Comparison of ENCODE assay signal across 8 cellular contexts in the genomic region with DNA sequence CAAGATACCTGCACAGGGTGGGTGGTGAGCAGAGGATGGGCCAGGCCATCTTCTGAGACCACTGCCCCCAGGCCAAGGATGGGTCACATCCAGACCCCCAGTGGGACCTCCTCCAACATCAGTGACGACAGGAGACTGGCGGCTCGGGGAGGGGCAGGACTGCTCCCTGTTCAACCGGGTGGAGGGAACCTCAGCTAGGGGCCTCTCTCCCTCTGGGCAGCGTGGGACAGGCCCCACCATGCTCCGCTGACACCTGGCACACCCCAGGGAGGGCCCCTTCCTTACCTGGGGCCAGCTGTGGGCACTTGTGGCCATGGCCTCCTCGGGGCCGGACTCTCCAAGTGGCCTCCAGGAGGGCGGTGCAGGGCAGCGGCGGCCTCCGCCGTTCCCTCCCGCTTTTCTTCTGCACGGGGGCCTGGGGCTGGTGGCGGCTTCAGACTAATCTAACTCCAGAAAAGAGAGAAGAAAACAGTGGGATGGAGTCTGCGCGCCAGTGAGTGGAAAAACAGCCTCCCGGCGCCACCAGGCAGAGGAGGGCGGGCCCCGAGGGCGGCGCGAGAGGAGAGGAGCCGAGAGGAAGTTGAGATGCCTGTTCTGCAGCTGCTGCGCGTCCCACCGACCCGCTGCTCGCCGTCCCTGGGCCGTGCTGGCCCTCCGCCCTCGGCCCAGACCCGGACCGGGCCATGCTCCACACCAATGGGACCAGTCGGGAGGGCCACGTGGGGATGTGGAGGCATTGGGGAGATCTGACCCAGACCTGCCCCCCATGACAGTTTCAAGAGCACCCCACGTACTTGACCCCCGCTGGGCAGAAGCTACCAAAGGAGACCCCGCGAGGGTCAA. TPM values are rescaled to one million over a fixed set of nuclear protein-coding genes. Genes with fewer than 3 reads are reported as not detected.
A peak's percentile ranks its signal among the peaks of the same experiment; 100 is the strongest.
DNase-seq lines count a peak whose midpoint lies in the region; ATAC-seq and TF ChIP-seq lines count a peak whose summit lies in the region.

A gene with protein sequence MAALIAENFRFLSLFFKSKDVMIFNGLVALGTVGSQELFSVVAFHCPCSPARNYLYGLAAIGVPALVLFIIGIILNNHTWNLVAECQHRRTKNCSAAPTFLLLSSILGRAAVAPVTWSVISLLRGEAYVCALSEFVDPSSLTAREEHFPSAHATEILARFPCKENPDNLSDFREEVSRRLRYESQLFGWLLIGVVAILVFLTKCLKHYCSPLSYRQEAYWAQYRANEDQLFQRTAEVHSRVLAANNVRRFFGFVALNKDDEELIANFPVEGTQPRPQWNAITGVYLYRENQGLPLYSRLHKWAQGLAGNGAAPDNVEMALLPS (minus strand): TSS at position 500 of the 843 bp plus-strand sequence. CDS start 2,429 bp downstream, outside the sequence.

- ATAC-seq in GM19025 (IDR thresholded peaks at IDR 0.05; ENCODE audit: low read depth, unreplicated experiment): peak; percentile 62
- ATAC-seq in HG03378 (IDR thresholded peaks at IDR 0.05; ENCODE audit: unreplicated experiment): peak; percentile 56
- peak; percentile 5; the same call in 2 of the 3 replicates for ATAC-seq in SK-N-SH treated with all-trans-retinoic acid at 6 μM for 48 hours
- peak; percentile 78 for ATAC-seq in activated naive CD8-positive, alpha-beta T cell treated with anti-CD3 and anti-CD28 coated beads, Interleukin-2, amount 10 ng/mL, durations not matched to agents 7 days and 5 days (ENCODE audit: low read depth)
- ATAC-seq in psoas muscle: peak; percentile 38 to 66 (median 46)

- no peaks in the 10 kb centered on the region for H3K36me3 ChIP-seq in cardiac muscle cell
- H3K36me3 ChIP-seq in psoas muscle (ENCODE audit: insufficient read depth in 1 of 2, low read depth in 1 of 2): peaks cover 5 to 26% of the 10 kb centered on the region in 2 donors
- H3K36me3 ChIP-seq in urinary bladder (ENCODE audit: insufficient read depth): no peaks in the 10 kb centered on the region

- peaks cover 40% of the 10 kb centered on the region for H3K36me3 Mint-ChIP-seq in activated naive CD8-positive, alpha-beta T cell treated with anti-CD3 and anti-CD28 coated beads, Interleukin-2, amount 10 ng/mL, durations not matched to agents 7 days and 5 days

- H3K4me3 Mint-ChIP-seq in activated naive CD8-positive, alpha-beta T cell treated with anti-CD3 and anti-CD28 coated beads, Interleukin-2, amount 10 ng/mL, durations not matched to agents 7 days and 5 days: peak within 1 kb of the TSS; percentile 96

- H3K4me3 ChIP-seq in cardiac muscle cell (peak within 1 kb of the TSS; percentile 16), psoas muscle (peak within 1 kb of the TSS; percentile 74), urinary bladder (ENCODE audit: low read depth, low read length) (peak within 1 kb of the TSS; percentile 86)

- H3K4me1 ChIP-seq in cardiac muscle cell (ENCODE audit: low read depth) (no peaks in the 10 kb centered on the region), psoas muscle (peaks cover 13% of the 10 kb centered on the region), urinary bladder (ENCODE audit: insufficient read depth) (no peaks in the 10 kb centered on the region)

- peak within 1 kb of the TSS; percentile 89 for H3K27ac Mint-ChIP-seq in activated naive CD8-positive, alpha-beta T cell treated with anti-CD3 and anti-CD28 coated beads, Interleukin-2, amount 10 ng/mL, durations not matched to agents 7 days and 5 days

- H3K27me3 Mint-ChIP-seq in activated naive CD8-positive, alpha-beta T cell treated with anti-CD3 and anti-CD28 coated beads, Interleukin-2, amount 10 ng/mL, durations not matched to agents 7 days and 5 days: no peaks in the 10 kb centered on the region

- WGBS in psoas muscle, 3 donors: 3 to 6% (median 4%) methylated on average over 30 to 43 of the region's 43 CpGs
- whole genome bisulfite sequencing in urinary bladder: under 1% methylated on average over 43 of the region's 43 CpGs

- no peak within 1 kb of the TSS for H3K27ac ChIP-seq in cardiac muscle cell
- H3K27ac ChIP-seq in psoas muscle: peak within 1 kb of the TSS; percentile 76
- H3K27ac ChIP-seq in urinary bladder (ENCODE audit: low read depth): peak within 1 kb of the TSS; percentile 91

- DNase-seq in AG09319 (ENCODE audit: extremely low read depth, low read depth) (peak; percentile 7), cardiac muscle cell (ENCODE audit: low read depth in 1 of 2, low spot score in 1 of 2) (peak; percentile 68 to 70), psoas muscle (peak; percentile 73 to 82)
- peak; percentile 75 for DNase-seq in activated naive CD8-positive, alpha-beta T cell treated with anti-CD3 and anti-CD28 coated beads, Interleukin-2, amount 10 ng/mL, durations not matched to agents 7 days and 5 days

- H3K9me3 ChIP-seq in cardiac muscle cell (ENCODE audit: low read depth) (no peaks in the 10 kb centered on the region), psoas muscle (no peaks in the 10 kb centered on the region)

- no peaks in the 10 kb centered on the region for H3K9me3 Mint-ChIP-seq in activated naive CD8-positive, alpha-beta T cell treated with anti-CD3 and anti-CD28 coated beads, Interleukin-2, amount 10 ng/mL, durations not matched to agents 7 days and 5 days

- intact Hi-C loops in psoas muscle (cut with DNase I): no loop called here

- H3K27me3 ChIP-seq in cardiac muscle cell (no peaks in the 10 kb centered on the region), psoas muscle (ENCODE audit: insufficient read depth in 3 of 3, low read length in 2 of 3) (peaks cover 0 to 7% (median 0%) of the 10 kb centered on the region in 3 donors)

- peaks cover 49% of the 10 kb centered on the region for H3K4me1 Mint-ChIP-seq in activated naive CD8-positive, alpha-beta T cell treated with anti-CD3 and anti-CD28 coated beads, Interleukin-2, amount 10 ng/mL, durations not matched to agents 7 days and 5 days

- POLR2A ChIA-PET in activated naive CD8-positive, alpha-beta T cell treated with anti-CD3 and anti-CD28 coated beads, Interleukin-2, amount 10 ng/mL, durations not matched to agents 7 days and 5 days (lab: Charles Lee): interaction anchor here (0.6 to 8.8 kb wide), 15 partner anchors 9 to 259 kb away, joined by 3 to 89 read pairs (median 5); partner anchors contain the start of genes ATP5MK, CALHM3, NT5C2 and PDCD11

- TF ChIP-seq CTCF in AG09319 (IDR thresholded peaks at IDR 0.05; ENCODE audit: low read depth, low read length) (no peak), cardiac muscle cell (IDR thresholded peaks at IDR 0.05; ENCODE audit: low read depth, low read length) (no peak), psoas muscle (IDR thresholded peaks at IDR 0.05) (no peak)

TF ChIP-seq in SK-N-SH treated with all-trans-retinoic acid at 6 μM for 48 hours, 23 proteins besides CTCF, POLR2A, EP300 and RAD21:
- peak; percentile 11; the same call in 1 of the 2 replicates for TF ChIP-seq TCF4 (CRISPR knock-in tag; IDR thresholded peaks at IDR 0.05; ENCODE audit: borderline replicate concordance)
- no peak for TF ChIP-seq ZNF565 (CRISPR knock-in tag; conservative IDR thresholded peaks at IDR 0.05; ENCODE audit: low read depth)

RNA-seq across cellular contexts. Expression of the gene that starts here (rescaled TPM):
- total RNA-seq in activated naive CD8-positive, alpha-beta T cell treated with anti-CD3 and anti-CD28 coated beads, Interleukin-2, amount 10 ng/mL, durations not matched to agents 7 days and 5 days: 100 to 1,000 TPM; 117 to 124 TPM
- total RNA-seq in cardiac muscle cell: 0.95 and 3.7 TPM in 2 replicates
- 1.1 TPM in 2 replicates for polyA plus RNA-seq in cardiac muscle cell
- 1 to 10 TPM; 6.5 to 9.3 (median 7.3) TPM for total RNA-seq in psoas muscle
- polyA plus RNA-seq in psoas muscle: 1 to 10 TPM; 6.3 to 7.8 (median 7.5) TPM
- 17.4 TPM for total RNA-seq in urinary bladder
- 68.5 TPM for polyA plus RNA-seq in urinary bladder

Comparison
In these comparisons a context has a peak if more than half of its experiments do, and no peak if none do; other contexts are left out.
1. DNase-seq: peak in every context shown above with its lines; median percentile 78 in psoas muscle; 75 in activated naive CD8-positive, alpha-beta T cell treated with anti-CD3 and anti-CD28 coated beads, Interleukin-2, amount 10 ng/mL, durations not matched to agents 7 days and 5 days; 69 in cardiac muscle cell; 7 in AG09319.
2. ATAC-seq: peak in every context shown above with its lines; median percentile 78 in activated naive CD8-positive, alpha-beta T cell treated with anti-CD3 and anti-CD28 coated beads, Interleukin-2, amount 10 ng/mL, durations not matched to agents 7 days and 5 days; 62 in GM19025; 56 in HG03378; 46 in psoas muscle; 5 in SK-N-SH treated with all-trans-retinoic acid at 6 μM for 48 hours.
3. H3K4me3 ChIP-seq: peak in every context shown above with its lines; median percentile 86 in urinary bladder; 74 in psoas muscle; 16 in cardiac muscle cell.